ENCODE assay signal across 20 cellular contexts in the genomic region with DNA sequence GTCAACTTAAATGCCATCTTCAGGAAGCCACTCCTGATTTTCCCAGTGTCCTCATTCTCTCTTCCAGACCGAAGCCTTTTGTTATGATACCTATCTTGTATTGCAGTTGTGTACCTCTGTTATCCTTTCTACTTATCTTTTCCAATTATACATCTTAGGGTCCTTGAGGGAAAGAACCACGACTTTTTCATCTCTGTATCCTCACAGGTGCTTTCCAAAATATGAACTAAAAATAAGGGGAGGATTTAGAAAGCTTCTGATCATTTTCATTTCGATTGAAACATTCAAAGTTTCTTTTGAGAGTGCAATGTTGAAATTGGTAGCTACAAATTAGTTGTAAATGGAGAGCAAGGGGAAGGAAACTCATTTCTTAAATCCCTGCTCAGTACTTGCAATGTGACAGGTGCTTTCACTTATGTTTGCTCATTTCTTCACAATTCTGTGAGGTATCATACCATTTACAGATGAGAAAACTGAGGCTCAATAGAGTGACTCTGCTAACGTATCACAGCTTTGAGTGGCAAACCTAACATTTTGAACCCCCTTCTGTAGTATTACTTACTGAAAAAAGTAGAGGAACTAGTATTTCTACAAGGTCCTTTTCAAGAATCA. TPM values are rescaled to one million over a fixed set of nuclear protein-coding genes. Genes with fewer than 3 reads are reported as not detected.
DNase-seq lines count a peak whose midpoint lies in the region; ATAC-seq, FAIRE-seq and TF ChIP-seq lines count a peak whose summit lies in the region.
"Had no signal": no experiment of that assay in that cellular context is flagged by ENCODE, and none has a peak within 500 bp of the region (broad histone marks: within the 10 kb centered on the region; RNA-seq: fewer than 3 reads in every experiment).

No MANE protein-coding gene starts in this region.

- DNase-seq in activated CD8-positive, alpha-beta memory T cell treated with anti-CD3 and anti-CD28 coated beads, Interleukin-2, amount 10 ng/mL, durations not matched to agents 7 days and 5 days, result no peak
- DNase-seq in activated CD8-positive, alpha-beta memory T cell treated with anti-CD3 and anti-CD28 coated beads, Interleukin-2, amount 50 U/mL, for 48 hours, result no peak
- no peak for DNase-seq in activated naive CD8-positive, alpha-beta T cell treated with anti-CD3 and anti-CD28 coated beads, Interleukin-2, amount 50 U/mL, for 24 hours
- DNase-seq in stimulated activated effector memory CD8-positive, alpha-beta T cell treated with anti-CD3 and anti-CD28 coated beads, Interleukin-12 subunit alpha, Interleukin-12 subunit beta, amount 100 ng/mL, for 72 hours (ENCODE audit: low spot score in 2 of 2), result no peak
- no peak for DNase-seq in GM12891 (ENCODE audit: insufficient read length, low spot score)
- DNase-seq in NCI-H2081 treated with DMSO at 0.1 percent for 48 hours (lab: John Stamatoyannopoulos, UW), result no peak
- DNase-seq: DND-41, H9, MV-4-11, NCI-H1436, NCI-H2029 treated with DMSO at 0.1 percent for 48 hours, NCI-H510A treated with DMSO at 0.1 percent for 48 hours, RPMI8226, SJCRH30 had no signal

- no peak for FAIRE-seq in GM12891 (lab: Jason Lieb, UNC)
- FAIRE-seq: A204.1, D721Med had no signal

- H3K27me3 Mint-ChIP-seq in activated CD8-positive, alpha-beta memory T cell treated with anti-CD3 and anti-CD28 coated beads, Interleukin-2, amount 10 ng/mL, durations not matched to agents 7 days and 5 days, result no peaks in the 10 kb centered on the region
- peaks cover 9% of the 10 kb centered on the region for H3K27me3 Mint-ChIP-seq in activated naive CD8-positive, alpha-beta T cell treated with anti-CD3 and anti-CD28 coated beads, Interleukin-2, amount 50 U/mL, for 24 hours

- no peak for ATAC-seq in activated CD8-positive, alpha-beta memory T cell treated with anti-CD3 and anti-CD28 coated beads, Interleukin-2, amount 10 ng/mL, durations not matched to agents 7 days and 5 days
- ATAC-seq in HG02870 (IDR thresholded peaks at IDR 0.05; ENCODE audit: unreplicated experiment) (peak; percentile 48), HG03432 (IDR thresholded peaks at IDR 0.05; ENCODE audit: unreplicated experiment) (no peak)
- no peak for ATAC-seq in activated naive CD8-positive, alpha-beta T cell treated with anti-CD3 and anti-CD28 coated beads, Interleukin-2, amount 50 U/mL, for 24 hours
- peak; percentile 75 for ATAC-seq in stimulated activated effector memory CD8-positive, alpha-beta T cell treated with anti-CD3 and anti-CD28 coated beads, Interleukin-12 subunit alpha, Interleukin-12 subunit beta, amount 100 ng/mL, for 72 hours

- peak overlapping the region; percentile 0 for H3K27ac Mint-ChIP-seq in activated CD8-positive, alpha-beta memory T cell treated with anti-CD3 and anti-CD28 coated beads, Interleukin-2, amount 10 ng/mL, durations not matched to agents 7 days and 5 days
- H3K27ac Mint-ChIP-seq in activated naive CD8-positive, alpha-beta T cell treated with anti-CD3 and anti-CD28 coated beads, Interleukin-2, amount 50 U/mL, for 24 hours, result no peak overlapping the region
- H3K27ac Mint-ChIP-seq in stimulated activated effector memory CD8-positive, alpha-beta T cell treated with anti-CD3 and anti-CD28 coated beads, Interleukin-12 subunit alpha, Interleukin-12 subunit beta, amount 100 ng/mL, for 72 hours, result no peak overlapping the region
- H3K27ac Mint-ChIP-seq: H9, IgD-negative memory B cell had no signal

- H3K36me3 Mint-ChIP-seq in activated CD8-positive, alpha-beta memory T cell treated with anti-CD3 and anti-CD28 coated beads, Interleukin-2, amount 10 ng/mL, durations not matched to agents 7 days and 5 days, result peaks cover 15% of the 10 kb centered on the region
- H3K36me3 Mint-ChIP-seq in activated naive CD8-positive, alpha-beta T cell treated with anti-CD3 and anti-CD28 coated beads, Interleukin-2, amount 50 U/mL, for 24 hours (ENCODE audit: low read depth), result peaks cover 3% of the 10 kb centered on the region
- H3K36me3 Mint-ChIP-seq in stimulated activated effector memory CD8-positive, alpha-beta T cell treated with anti-CD3 and anti-CD28 coated beads, Interleukin-12 subunit alpha, Interleukin-12 subunit beta, amount 100 ng/mL, for 72 hours, result peaks cover 12% of the 10 kb centered on the region

- CTCF ChIA-PET in activated CD8-positive, alpha-beta memory T cell treated with anti-CD3 and anti-CD28 coated beads, Interleukin-2, amount 10 ng/mL, durations not matched to agents 7 days and 5 days (lab: Charles Lee), result no interaction called here

- no peak for TF ChIP-seq POLR2A in GM12891 (IDR thresholded peaks at IDR 0.05; ENCODE audit: low read depth, low read length)

- no peak overlapping the region for H3K4me3 Mint-ChIP-seq in activated CD8-positive, alpha-beta memory T cell treated with anti-CD3 and anti-CD28 coated beads, Interleukin-2, amount 10 ng/mL, durations not matched to agents 7 days and 5 days
- peak overlapping the region; percentile 7 for H3K4me3 Mint-ChIP-seq in activated naive CD8-positive, alpha-beta T cell treated with anti-CD3 and anti-CD28 coated beads, Interleukin-2, amount 50 U/mL, for 24 hours
- no peak overlapping the region for H3K4me3 Mint-ChIP-seq in stimulated activated effector memory CD8-positive, alpha-beta T cell treated with anti-CD3 and anti-CD28 coated beads, Interleukin-12 subunit alpha, Interleukin-12 subunit beta, amount 100 ng/mL, for 72 hours
- H3K4me3 Mint-ChIP-seq: H9 had no signal

- H3K4me1 Mint-ChIP-seq in activated CD8-positive, alpha-beta memory T cell treated with anti-CD3 and anti-CD28 coated beads, Interleukin-2, amount 10 ng/mL, durations not matched to agents 7 days and 5 days, result peaks cover 18% of the 10 kb centered on the region
- H3K4me1 Mint-ChIP-seq in activated naive CD8-positive, alpha-beta T cell treated with anti-CD3 and anti-CD28 coated beads, Interleukin-2, amount 50 U/mL, for 24 hours, result peaks cover 13% of the 10 kb centered on the region
- peaks cover 14% of the 10 kb centered on the region for H3K4me1 Mint-ChIP-seq in stimulated activated effector memory CD8-positive, alpha-beta T cell treated with anti-CD3 and anti-CD28 coated beads, Interleukin-12 subunit alpha, Interleukin-12 subunit beta, amount 100 ng/mL, for 72 hours

- peaks cover 7% of the 10 kb centered on the region for H3K9me3 Mint-ChIP-seq in activated CD8-positive, alpha-beta memory T cell treated with anti-CD3 and anti-CD28 coated beads, Interleukin-2, amount 10 ng/mL, durations not matched to agents 7 days and 5 days (ENCODE audit: low read depth)
- H3K9me3 Mint-ChIP-seq in activated naive CD8-positive, alpha-beta T cell treated with anti-CD3 and anti-CD28 coated beads, Interleukin-2, amount 50 U/mL, for 24 hours, result peaks cover 7% of the 10 kb centered on the region
- H3K9me3 Mint-ChIP-seq in stimulated activated effector memory CD8-positive, alpha-beta T cell treated with anti-CD3 and anti-CD28 coated beads, Interleukin-12 subunit alpha, Interleukin-12 subunit beta, amount 100 ng/mL, for 72 hours, result peaks cover 8% of the 10 kb centered on the region

TF ChIP-seq in GM12891, 5 proteins besides CTCF, POLR2A, EP300 and RAD21:
- TF ChIP-seq POU2F2 (IDR thresholded peaks at IDR 0.05; ENCODE audit: low read depth, low read length) (no peak), POLR2AphosphoS5 (IDR thresholded peaks at IDR 0.05; ENCODE audit: low read depth, low read length) (no peak)

RNA-seq across cellular contexts. Expression of gene SLC19A2, which starts 24.2 kb away (rescaled TPM):
- total RNA-seq in activated CD8-positive, alpha-beta memory T cell treated with anti-CD3 and anti-CD28 coated beads, Interleukin-2, amount 10 ng/mL, durations not matched to agents 7 days and 5 days, result 1 to 10 TPM; 5.0 to 7.8 TPM
- 0.90 TPM for polyA plus RNA-seq in GM12891 (2012; ENCODE audit: low read depth, missing spikeins)

RNA-seq across cellular contexts. Expression of gene CCDC181, which starts 34.2 kb away (rescaled TPM):
- total RNA-seq in activated CD8-positive, alpha-beta memory T cell treated with anti-CD3 and anti-CD28 coated beads, Interleukin-2, amount 10 ng/mL, durations not matched to agents 7 days and 5 days, result under 1 TPM in 1 of 2 experiments, not detected in 1; 0.19 TPM
- 0.18 TPM for polyA plus RNA-seq in GM12891 (2012; ENCODE audit: low read depth, missing spikeins)
- polyA plus RNA-seq: CD14-positive monocyte, IgD-negative memory B cell had no signal

Comparison
In these comparisons a context has a peak if more than half of its experiments do, and no peak if none do; other contexts are left out.
1. ATAC-seq: peak in HG02870 (single experiment) and stimulated activated effector memory CD8-positive, alpha-beta T cell treated with anti-CD3 and anti-CD28 coated beads, Interleukin-12 subunit alpha, Interleukin-12 subunit beta, amount 100 ng/mL, for 72 hours (single experiment); none in activated CD8-positive, alpha-beta memory T cell treated with anti-CD3 and anti-CD28 coated beads, Interleukin-2, amount 10 ng/mL, durations not matched to agents 7 days and 5 days (single experiment), activated naive CD8-positive, alpha-beta T cell treated with anti-CD3 and anti-CD28 coated beads, Interleukin-2, amount 50 U/mL, for 24 hours (single experiment) and HG03432 (single experiment).